Comparison of ENCODE assay signal across 16 cellular contexts in genomic region chr14:20608383-20609095, GRCh38. TPM values are rescaled to one million over a fixed set of nuclear protein-coding genes. Genes with fewer than 3 reads are reported as not detected.
DNase-seq lines count a peak whose midpoint lies in the region; ATAC-seq and TF ChIP-seq lines count a peak whose summit lies in the region.
"Had no signal": no experiment of that assay in that cellular context is flagged by ENCODE, and none has a peak within 500 bp of the region (broad histone marks: within the 10 kb centered on the region; RNA-seq: fewer than 3 reads in every experiment).

No MANE protein-coding gene starts in this region.

- no peak for TF ChIP-seq RAD21 in HCT116 (IDR thresholded peaks at IDR 0.05; ENCODE audit: low read depth)

- H3F3A ChIP-seq in PC-3 (ENCODE audit: low read length, unreplicated experiment), result no peaks in the 10 kb centered on the region

- H3K36me3 ChIP-seq in DND-41 (ENCODE audit: insufficient read depth, low read length) (no peaks in the 10 kb centered on the region), HCT116 (ENCODE audit: control insufficient read depth in 1 of 2, insufficient read depth in 2 of 2, low read length in 2 of 2) (no peaks in the 10 kb centered on the region), PC-3 (ENCODE audit: low read depth, low read length) (no peaks in the 10 kb centered on the region), mesenchymal stem cell (ENCODE audit: control insufficient read depth in 1 of 2, insufficient read depth in 2 of 2, low read depth in 1 of 2, low read length in 2 of 2) (no peaks in the 10 kb centered on the region)
- no peaks in the 10 kb centered on the region for H3K36me3 ChIP-seq in effector memory CD4-positive, alpha-beta T cell (ENCODE audit: control insufficient read depth, insufficient read depth, low read length)
- H3K36me3 ChIP-seq: sigmoid colon, thyroid gland had no signal

- H2AFZ ChIP-seq in DND-41 (ENCODE audit: low read depth, low read length), result no peak overlapping the region
- H2AFZ ChIP-seq in HCT116 (ENCODE audit: low read depth, low read length, poor library complexity, severe bottlenecking), result no peak overlapping the region
- H2AFZ ChIP-seq in PC-3 (ENCODE audit: low read length), result no peak overlapping the region
- no peak overlapping the region for H2AFZ ChIP-seq in mesenchymal stem cell (ENCODE audit: low read depth, low read length)

- H3K4me1 ChIP-seq in DND-41 (ENCODE audit: insufficient read depth, low read length) (peaks cover 49% of the 10 kb centered on the region), HCT116 (ENCODE audit: control insufficient read depth in 1 of 2, insufficient read depth in 2 of 2, low read length in 2 of 2) (peaks cover 5 to 23% of the 10 kb centered on the region in 2 experiments; a peak in 3 of 4 replicates), PC-3 (ENCODE audit: insufficient read depth, low read length) (peaks cover 25% of the 10 kb centered on the region; the same call in 1 of the 2 replicates), mesenchymal stem cell (ENCODE audit: control insufficient read depth, insufficient read depth, low read depth, low read length) (no peaks in the 10 kb centered on the region)
- peaks cover 3% of the 10 kb centered on the region for H3K4me1 ChIP-seq in effector memory CD4-positive, alpha-beta T cell (ENCODE audit: control insufficient read depth, insufficient read depth, low read length, poor library complexity, severe bottlenecking)
- H3K4me1 ChIP-seq: thyroid gland had no signal

- H2BK5ac ChIP-seq in mesenchymal stem cell (ENCODE audit: low read depth, low read length, poor library complexity, severe bottlenecking), result no peak overlapping the region

- no peak overlapping the region for H2BK12ac ChIP-seq in mesenchymal stem cell (ENCODE audit: low read length in 2 of 2)

- no peak overlapping the region for H2BK15ac ChIP-seq in mesenchymal stem cell (ENCODE audit: low read depth, poor library complexity, severe bottlenecking)

- no peaks in the 10 kb centered on the region for H3K79me1 ChIP-seq in mesenchymal stem cell (replicated peaks; ENCODE audit: low read length, poor library complexity, severe bottlenecking)

- H3K23ac ChIP-seq in mesenchymal stem cell (ENCODE audit: low read length in 2 of 2), result no peak overlapping the region

- H3K18ac ChIP-seq in mesenchymal stem cell (ENCODE audit: low read depth in 1 of 2, low read length in 2 of 2), result no peak overlapping the region

- H3K9ac ChIP-seq in DND-41 (ENCODE audit: low read depth, low read length) (no peak overlapping the region; the same call in 1 of the 2 replicates), HCT116 (ENCODE audit: low read length) (no peak overlapping the region), PC-3 (ENCODE audit: low read length) (no peak overlapping the region), mesenchymal stem cell (ENCODE audit: low read length) (peak overlapping the region; percentile 90)

- no peak overlapping the region for H3K4me3 ChIP-seq in DND-41 (ENCODE audit: low read depth in 1 of 2, low read length in 2 of 2)
- H3K4me3 ChIP-seq in HCT116 (replicated peaks in 1 of 2; ENCODE audit: low read depth in 1 of 2, low read length in 2 of 2), result no peak overlapping the region
- peak overlapping the region; percentile 36 for H3K4me3 ChIP-seq in PC-3 (ENCODE audit: low read length)
- H3K4me3 ChIP-seq in mesenchymal stem cell (ENCODE audit: insufficient read depth in 1 of 2, low read depth in 1 of 2, low read length in 2 of 2), result no peak overlapping the region
- H3K4me3 ChIP-seq in effector memory CD4-positive, alpha-beta T cell (ENCODE audit: insufficient read depth, low read depth, low read length, poor library complexity, severe bottlenecking), result no peak overlapping the region

- H3K27ac ChIP-seq in DND-41 (ENCODE audit: low read length) (no peak overlapping the region), HCT116 (ENCODE audit: low read depth, low read length) (no peak overlapping the region), PC-3 (ENCODE audit: low read length) (no peak overlapping the region), mesenchymal stem cell (ENCODE audit: low read length, poor library complexity, severe bottlenecking) (no peak overlapping the region)
- H3K27ac ChIP-seq in effector memory CD4-positive, alpha-beta T cell (ENCODE audit: insufficient read depth, low read length, poor library complexity, severe bottlenecking), result no peak overlapping the region

- RAD21 ChIA-PET in HCT116 (lab: Charles Lee; ENCODE audit: low non-redundant PET in 1 of 2, low total read pairs in 2 of 2, uncharacterized antibody in 2 of 2, unreplicated experiment in 2 of 2), result interaction anchor here in 1 of 2 experiments (0.6 to 0.9 kb wide), 2 partner anchors 78 to 274 kb away, joined by 3 read pairs; no protein-coding TSS in a partner anchor

- H3K4me2 ChIP-seq in DND-41 (ENCODE audit: insufficient read depth, low read length), result 0 out of 2 replicates have a peak overlapping the region, but pooled peaks have one; percentile 88
- H3K4me2 ChIP-seq in HCT116 (ENCODE audit: low read length), result peak overlapping the region; percentile 87; the same call in 1 of the 2 replicates
- peak overlapping the region; percentile 67 for H3K4me2 ChIP-seq in PC-3 (ENCODE audit: low read length)
- H3K4me2 ChIP-seq in mesenchymal stem cell (ENCODE audit: low read length, poor library complexity, severe bottlenecking), result no peak overlapping the region

- no peak overlapping the region for H4K91ac ChIP-seq in mesenchymal stem cell (ENCODE audit: low read length)

- H4K20me1 ChIP-seq in DND-41 (ENCODE audit: insufficient read depth, low read length), result no peaks in the 10 kb centered on the region
- H4K20me1 ChIP-seq in HCT116 (ENCODE audit: insufficient read depth), result no peaks in the 10 kb centered on the region
- no peaks in the 10 kb centered on the region for H4K20me1 ChIP-seq in PC-3 (ENCODE audit: low read length)

- BruUV-seq in HCT116 (replicated peaks; lab: Mats Ljungman, UMichigan) (no TSS peak), PC-3 (replicated peaks; lab: Mats Ljungman, UMichigan) (no TSS peak)

- CTCF ChIA-PET in HCT116 (lab: Charles Lee), result interaction anchor here (1.0 to 5.6 kb wide), 8 partner anchors 75 to 281 kb away, joined by 3 to 32 read pairs (median 8); partner anchors contain the start of genes PARP2, PIP4P1 and RNASE4
- CTCF ChIA-PET in PC-3 (lab: Charles Lee), result interaction anchor here (0.5 to 1.3 kb wide), 3 partner anchors 45 to 279 kb away, joined by 3 to 5 read pairs (median 4); no protein-coding TSS in a partner anchor

- no peak for TF ChIP-seq POLR2A in HCT116 (IDR thresholded peaks at IDR 0.05; ENCODE audit: borderline replicate concordance, extremely low read depth, insufficient read depth, insufficient read length)

- intact Hi-C loops in HCT116 (cut with micrococcal nuclease), result loop anchor here (1.0 to 5.0 kb wide), 6 partner anchors 75 to 195 kb away; partner anchors contain the start of genes APEX1, PNP and TEP1
- intact Hi-C loops in PC-3 (cut with micrococcal nuclease), result loop anchor here (1.0 to 5.0 kb wide), 6 partner anchors 83 to 281 kb away; partner anchors contain the start of genes APEX1, PARP2 and PNP

- no peak overlapping the region for H4K8ac ChIP-seq in mesenchymal stem cell (ENCODE audit: low read length)

- H3K79me2 ChIP-seq in DND-41 (ENCODE audit: insufficient read depth, low read length) (no peaks in the 10 kb centered on the region), HCT116 (ENCODE audit: insufficient read depth, low read length) (no peaks in the 10 kb centered on the region), PC-3 (ENCODE audit: low read length) (no peaks in the 10 kb centered on the region)

- H2AK5ac ChIP-seq in mesenchymal stem cell (ENCODE audit: low read length, severe bottlenecking), result no peak overlapping the region

- H3K4ac ChIP-seq in mesenchymal stem cell (ENCODE audit: low read depth in 1 of 2, low read length in 2 of 2), result no peak overlapping the region

- H3K14ac ChIP-seq in mesenchymal stem cell (ENCODE audit: low read length in 2 of 2), result no peak overlapping the region

- H3K27me3 ChIP-seq in DND-41 (ENCODE audit: insufficient read depth, low read length, poor library complexity), result peaks cover 11% of the 10 kb centered on the region
- H3K27me3 ChIP-seq in HCT116 (ENCODE audit: insufficient read depth, low read length), result no peaks in the 10 kb centered on the region
- H3K27me3 ChIP-seq in PC-3 (ENCODE audit: low read length), result no peaks in the 10 kb centered on the region
- H3K27me3 ChIP-seq in mesenchymal stem cell (ENCODE audit: control insufficient read depth in 1 of 2, insufficient read depth in 1 of 2, low read length in 2 of 2), result peaks cover 4 to 5% of the 10 kb centered on the region in 2 experiments
- no peaks in the 10 kb centered on the region for H3K27me3 ChIP-seq in effector memory CD4-positive, alpha-beta T cell (replicated peaks; ENCODE audit: control insufficient read depth, insufficient read depth, low read length, poor library complexity, severe bottlenecking)
- H3K27me3 ChIP-seq: sigmoid colon, thyroid gland had no signal

- no peak for TF ChIP-seq CTCF in DND-41 (IDR thresholded peaks at IDR 0.05; ENCODE audit: borderline replicate concordance, extremely low read depth, low read length, poor library complexity, severe bottlenecking)
- TF ChIP-seq CTCF in HCT116 (IDR thresholded peaks at IDR 0.05 in 2 of 3, conservative IDR thresholded peaks at IDR 0.05 in 1 of 3; ENCODE audit: borderline replicate concordance in 1 of 3, insufficient read depth in 1 of 3, low read depth in 2 of 3, low read length in 2 of 3), result no peak
- TF ChIP-seq CTCF in PC-3 (conservative IDR thresholded peaks at IDR 0.05; ENCODE audit: low read depth, low read length), result no peak

- POLR2A ChIA-PET in HCT116 (lab: Charles Lee) (interaction anchor here (1.0 to 1.6 kb wide), 4 partner anchors 9 to 267 kb away, joined by 3 to 7 read pairs (median 4); partner anchors contain the start of gene PARP2), PC-3 (lab: Charles Lee; ENCODE audit: unreplicated experiment) (interaction anchor here (0.5 kb wide), 1 partner anchor 173 kb away, joined by 5 read pairs; no protein-coding TSS in a partner anchor)

- ATAC-seq in DND-41 (ENCODE audit: insufficient read depth, low read depth) (no peak), HCT116 (no peak), PC-3 (no peak), GM18519 (IDR thresholded peaks at IDR 0.05; ENCODE audit: low FRiP score, unreplicated experiment) (no peak)

- 74% methylated on average over 6 of the region's 7 CpGs for WGBS in mesenchymal stem cell

- DNase-seq in DND-41 (no peak), HCT116 (ENCODE audit: low read depth, low spot score) (no peak), PC-3 (no peak), mesenchymal stem cell (no peak), GM03348 (ENCODE audit: low spot score) (no peak)
- DNase-seq in effector memory CD4-positive, alpha-beta T cell, result no peak
- DNase-seq: activated gamma-delta T cell had no signal

- H3K9me2 ChIP-seq in HCT116 (ENCODE audit: insufficient read depth) (no peaks in the 10 kb centered on the region), PC-3 (replicated peaks; ENCODE audit: low read length) (no peaks in the 10 kb centered on the region)

- no peak overlapping the region for H2BK120ac ChIP-seq in mesenchymal stem cell (ENCODE audit: low read depth, low read length)

- no peaks in the 10 kb centered on the region for H3K9me3 ChIP-seq in DND-41 (ENCODE audit: insufficient read depth, low read length, severe bottlenecking)
- H3K9me3 ChIP-seq in HCT116 (ENCODE audit: control insufficient read depth in 1 of 2, insufficient read depth in 1 of 2, low read depth in 1 of 2, low read length in 2 of 2), result no peaks in the 10 kb centered on the region
- H3K9me3 ChIP-seq in PC-3 (ENCODE audit: low read length), result no peaks in the 10 kb centered on the region
- no peaks in the 10 kb centered on the region for H3K9me3 ChIP-seq in mesenchymal stem cell (ENCODE audit: control insufficient read depth, low read length)
- H3K9me3 ChIP-seq in effector memory CD4-positive, alpha-beta T cell (ENCODE audit: control insufficient read depth, low read length), result no peaks in the 10 kb centered on the region
- H3K9me3 ChIP-seq: sigmoid colon, thyroid gland had no signal

RNA-seq across cellular contexts. Expression of gene RNASE12, which starts 17.4 kb away (rescaled TPM):
- total RNA-seq in HCT116 (2021; ENCODE audit: unreplicated experiment) (not detected), PC-3 (2014; rRNA removed) (not detected in 2 replicates)
- not detected in 2 replicates for polyA plus RNA-seq in HCT116 (2012)
- polyA plus RNA-seq in mesenchymal stem cell (2013, experiment 1 of 2), result not detected
- polyA plus RNA-seq in mesenchymal stem cell (2013, experiment 2 of 2), result not detected
- total RNA-seq: dermis blood vessel endothelial cell, esophagus mucosa, H4, HT1080, mesothelial cell of epicardium, omental fat pad, sigmoid colon, thyroid gland had no signal
- polyA plus RNA-seq: sigmoid colon had no signal

RNA-seq across cellular contexts. Expression of gene RNASE11, which starts 20.7 kb away (rescaled TPM):
- total RNA-seq in HCT116 (2021; ENCODE audit: unreplicated experiment) (not detected), PC-3 (2014; rRNA removed) (not detected in 2 replicates)
- polyA plus RNA-seq in HCT116 (2012), result not detected in 2 replicates
- polyA plus RNA-seq in mesenchymal stem cell (2013, experiment 1 of 2), result not detected
- polyA plus RNA-seq in mesenchymal stem cell (2013, experiment 2 of 2), result 0.07 TPM
- total RNA-seq: dermis blood vessel endothelial cell, esophagus mucosa, H4, HT1080, mesothelial cell of epicardium, omental fat pad, sigmoid colon, thyroid gland had no signal
- polyA plus RNA-seq: sigmoid colon had no signal

RNA-seq across cellular contexts. Expression of gene OR6S1, which starts 33.0 kb away (rescaled TPM):
- total RNA-seq in HCT116 (2021; ENCODE audit: unreplicated experiment), result not detected
- not detected in 2 replicates for polyA plus RNA-seq in HCT116 (2012)
- not detected in 2 replicates for total RNA-seq in PC-3 (2014; rRNA removed)
- polyA plus RNA-seq in mesenchymal stem cell (2013, experiment 1 of 2), result not detected
- polyA plus RNA-seq in mesenchymal stem cell (2013, experiment 2 of 2), result not detected
- total RNA-seq: dermis blood vessel endothelial cell, esophagus mucosa, H4, HT1080, mesothelial cell of epicardium, omental fat pad, sigmoid colon, thyroid gland had no signal
- polyA plus RNA-seq: sigmoid colon had no signal

RNA-seq across cellular contexts. Expression of gene RNASE9, which starts 47.7 kb away (rescaled TPM):
- total RNA-seq in HCT116 (2021; ENCODE audit: unreplicated experiment) (not detected), PC-3 (2014; rRNA removed) (not detected in 2 replicates)
- not detected in 2 replicates for polyA plus RNA-seq in HCT116 (2012)
- polyA plus RNA-seq in mesenchymal stem cell (2013, experiment 1 of 2), result not detected
- polyA plus RNA-seq in mesenchymal stem cell (2013, experiment 2 of 2), result not detected
- total RNA-seq: dermis blood vessel endothelial cell, esophagus mucosa, H4, HT1080, mesothelial cell of epicardium, omental fat pad, sigmoid colon, thyroid gland had no signal
- polyA plus RNA-seq: sigmoid colon had no signal
